Comparison of ENCODE assay signal across 28 cellular contexts in genomic region chr2:46684661-46685060, GRCh38.
"Had no signal": no experiment of that assay in that cellular context is flagged by ENCODE, and none has a peak within 500 bp of the region (broad histone marks: within the 10 kb centered on the region; RNA-seq: fewer than 3 reads in every experiment).

No MANE protein-coding gene starts in this region.

- H3K27me3 ChIP-seq: adrenal gland, body of pancreas, gastroesophageal sphincter, hepatocyte, pancreas, sigmoid colon, tibial nerve had no signal

- H3K79me2 ChIP-seq: hepatocyte had no signal

- H3K9me3 ChIP-seq: adrenal gland, body of pancreas, gastroesophageal sphincter, pancreas, prostate gland, sigmoid colon, tibial nerve had no signal

- FAIRE-seq: colon, keratinocyte, pancreas had no signal

- H3K4me2 ChIP-seq: hepatocyte, smooth muscle cell had no signal

- ATAC-seq: body of pancreas; gastroesophageal sphincter; left cardiac atrium; naive thymus-derived CD4-positive, alpha-beta T cell; pancreas had no signal

- DNase-seq: activated CD4-positive, alpha-beta T cell treated with anti-CD3 and anti-CD28 coated beads for 4 hours; activated CD4-positive, alpha-beta T cell treated with anti-CD3 and anti-CD28 coated beads, Interleukin-2, amount 50 U/mL, for 4 hours; activated effector memory CD4-positive, alpha-beta T cell treated with Interleukin-2 at 50 U/mL for 16 hours; activated naive CD4-positive, alpha-beta T cell treated with Interleukin-2 at 50 U/mL for 16 hours; activated naive CD8-positive, alpha-beta T cell treated with anti-CD3 and anti-CD28 coated beads for 36 hours; activated T-cell treated with anti-CD3 and anti-CD28 coated beads for 4 hours; adrenal gland; aorta; body of pancreas; dermis blood vessel endothelial cell; effector CD4-positive, alpha-beta T cell; left cardiac atrium; naive thymus-derived CD4-positive, alpha-beta T cell; nucleus accumbens; pancreas; retina; sigmoid colon; stimulated activated CD4-positive, alpha-beta T cell treated with anti-CD3 and anti-CD28 coated beads, Interleukin-15, amount 100 ng/mL, for 24 hours; stimulated activated CD4-positive, alpha-beta T cell treated with anti-CD3 and anti-CD28 coated beads, Interleukin-2, amount 100 ng/mL, for 24 hours; stimulated activated naive CD4-positive, alpha-beta T cell had no signal

- H3K36me3 ChIP-seq: adrenal gland, gastroesophageal sphincter, pancreas, prostate gland, sigmoid colon, tibial nerve had no signal

- H3K27ac ChIP-seq: adrenal gland, body of pancreas, gastroesophageal sphincter, hepatocyte, pancreas, prostate gland, sigmoid colon, tibial nerve, VCaP had no signal

- H3K4me3 ChIP-seq: adrenal gland, body of pancreas, gastroesophageal sphincter, hepatocyte, pancreas, prostate gland, sigmoid colon, smooth muscle cell, tibial nerve had no signal

- H2AFZ ChIP-seq: hepatocyte had no signal

- H3K4me1 ChIP-seq: adrenal gland, body of pancreas, pancreas, prostate gland had no signal
